In genomic region chr10:98205351-98205750, GRCh38 we compare ENCODE assay signal across 34 cellular contexts.
"Had no signal": no experiment of that assay in that cellular context is flagged by ENCODE, and none has a peak within 500 bp of the region (broad histone marks: within the 10 kb centered on the region; RNA-seq: fewer than 3 reads in every experiment).

No MANE protein-coding gene starts in this region.

- H3K9ac ChIP-seq: KMS-11 had no signal

- H3K27ac ChIP-seq: KMS-11 had no signal

- DNase-seq: Karpas-422, Kasumi-1, MG63, MM.1S, MV-4-11, NCI-H1048, NCI-H1092, NCI-H1092 treated with DMSO at 0.1 percent for 48 hours, NCI-H1105, NCI-H1105 treated with DMSO at 0.1 percent for 48 hours, NCI-H1417, NCI-H1417 treated with DMSO at 0.1 percent for 48 hours, NCI-H1436, NCI-H1436 treated with DMSO at 0.1 percent for 48 hours, NCI-H146, NCI-H1694, NCI-H1694 treated with DMSO at 0.1 percent for 48 hours, NCI-H187, NCI-H187 treated with DMSO at 0.1 percent for 48 hours, NCI-H1930, NCI-H2029, NCI-H2029 treated with DMSO at 0.1 percent for 48 hours, NCI-H2081, NCI-H2081 treated with DMSO at 0.1 percent for 48 hours, NCI-H2107, NCI-H2171, NCI-H2171 treated with DMSO at 0.1 percent for 48 hours, NCI-H2227 treated with DMSO at 0.1 percent for 48 hours, NCI-H226, NCI-H345, NCI-H446, NCI-H446 treated with DMSO at 0.1 percent for 48 hours, NCI-H510A had no signal

- H3K4me2 ChIP-seq: KMS-11 had no signal

- H3K9me3 ChIP-seq: MG63 had no signal

- H3K4me3 ChIP-seq: MG63 had no signal

- H3K27me3 ChIP-seq: MG63 had no signal
